In the genomic region with DNA sequence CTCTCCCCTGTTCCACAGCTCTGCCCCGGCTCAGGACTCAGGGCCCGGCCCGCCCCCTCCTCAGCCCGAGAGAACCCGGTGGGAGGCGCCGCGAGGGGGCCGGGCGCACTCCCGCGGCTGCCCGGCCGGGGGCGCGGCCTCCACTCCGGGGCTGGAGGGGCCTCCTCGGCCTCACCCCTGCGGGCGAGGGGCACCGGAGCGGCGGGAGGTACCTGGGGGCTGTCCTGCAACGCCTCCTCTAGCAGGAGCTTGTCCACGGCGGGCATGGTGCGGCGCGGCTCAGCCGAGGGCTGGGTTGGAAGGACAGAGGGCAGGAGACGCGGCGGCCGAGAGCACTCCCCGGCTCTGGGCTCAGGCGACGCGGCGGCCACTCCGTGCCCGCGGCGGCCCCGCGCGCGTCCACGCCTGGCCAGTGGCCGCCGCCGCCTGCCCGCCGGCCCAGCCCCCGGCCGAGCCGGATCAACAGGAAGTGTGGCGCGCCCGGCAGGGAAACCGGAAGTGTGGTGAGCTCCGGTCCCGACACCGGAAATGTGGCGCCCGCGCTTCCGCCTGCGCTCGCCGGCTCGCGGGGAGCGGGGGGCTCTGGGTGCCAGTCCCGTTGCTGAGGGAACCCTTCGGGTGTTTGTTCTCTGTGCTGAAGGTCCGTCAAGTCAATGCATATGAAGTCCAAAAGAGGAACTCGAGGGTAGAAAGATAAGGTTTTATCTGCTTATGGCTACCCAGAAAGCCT, we compare ENCODE assay signal across 8 cellular contexts. TPM values are rescaled to one million over a fixed set of nuclear protein-coding genes. Genes with fewer than 3 reads are reported as not detected.
A peak's percentile ranks its signal among the peaks of the same experiment; 100 is the strongest.
DNase-seq lines count a peak whose midpoint lies in the region; ATAC-seq and TF ChIP-seq lines count a peak whose summit lies in the region.

A gene with protein sequence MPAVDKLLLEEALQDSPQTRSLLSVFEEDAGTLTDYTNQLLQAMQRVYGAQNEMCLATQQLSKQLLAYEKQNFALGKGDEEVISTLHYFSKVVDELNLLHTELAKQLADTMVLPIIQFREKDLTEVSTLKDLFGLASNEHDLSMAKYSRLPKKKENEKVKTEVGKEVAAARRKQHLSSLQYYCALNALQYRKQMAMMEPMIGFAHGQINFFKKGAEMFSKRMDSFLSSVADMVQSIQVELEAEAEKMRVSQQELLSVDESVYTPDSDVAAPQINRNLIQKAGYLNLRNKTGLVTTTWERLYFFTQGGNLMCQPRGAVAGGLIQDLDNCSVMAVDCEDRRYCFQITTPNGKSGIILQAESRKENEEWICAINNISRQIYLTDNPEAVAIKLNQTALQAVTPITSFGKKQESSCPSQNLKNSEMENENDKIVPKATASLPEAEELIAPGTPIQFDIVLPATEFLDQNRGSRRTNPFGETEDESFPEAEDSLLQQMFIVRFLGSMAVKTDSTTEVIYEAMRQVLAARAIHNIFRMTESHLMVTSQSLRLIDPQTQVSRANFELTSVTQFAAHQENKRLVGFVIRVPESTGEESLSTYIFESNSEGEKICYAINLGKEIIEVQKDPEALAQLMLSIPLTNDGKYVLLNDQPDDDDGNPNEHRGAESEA (minus strand): TSS at position 428 of the 730 bp plus-strand sequence. CDS start 162 bp downstream, at position 266.

- H3K27me3 ChIP-seq in kidney epithelial cell (ENCODE audit: control insufficient read depth, insufficient read depth, low read length): no peaks in the 10 kb centered on the region

- POLR2A ChIA-PET in activated CD4-positive, alpha-beta T cell treated with anti-CD3 and anti-CD28 coated beads for 36 hours (lab: Charles Lee): interaction anchor here (1.2 kb wide), 1 partner anchor 12 kb away, joined by 3 read pairs; no protein-coding TSS in a partner anchor

- intact Hi-C loops in activated CD4-positive, alpha-beta T cell treated with anti-CD3 and anti-CD28 coated beads for 36 hours (cut with DNase I, micrococcal nuclease): loop anchor here (1.0 to 10.0 kb wide), 9 partner anchors 8 to 1539 kb away; partner anchors contain the start of genes C12orf75 (in 1 of the 2), NFYB (in 1 of the 2), POLR3B (in 1 of the 2) and RIC8B (in 1 of the 2)

- H3K4me3 ChIP-seq in AG10803 (ENCODE audit: low read length) (peak within 1 kb of the TSS; percentile 86), kidney epithelial cell (ENCODE audit: low read depth, low read length) (peak within 1 kb of the TSS; percentile 92)

- H3K4me3 Mint-ChIP-seq in activated CD4-positive, alpha-beta T cell treated with anti-CD3 and anti-CD28 coated beads for 36 hours: peak within 1 kb of the TSS; percentile 85
- peak within 1 kb of the TSS; percentile 82 for H3K4me3 Mint-ChIP-seq in chondrocyte (ENCODE audit: unreplicated experiment)

- TF ChIP-seq CTCF in AG10803 (conservative IDR thresholded peaks at IDR 0.05; ENCODE audit: low read length) (no peak), chondrocyte (IDR thresholded peaks at IDR 0.05) (peak; percentile 76), kidney epithelial cell (IDR thresholded peaks at IDR 0.05; ENCODE audit: insufficient read depth, low read length, poor library complexity, severe bottlenecking) (no peak)

- ATAC-seq in GM19043 (IDR thresholded peaks at IDR 0.05; ENCODE audit: low read depth, unreplicated experiment): peak; percentile 85
- ATAC-seq in HG03378 (IDR thresholded peaks at IDR 0.05; ENCODE audit: unreplicated experiment): peak; percentile 44
- peak; percentile 84 for ATAC-seq in activated CD4-positive, alpha-beta T cell treated with anti-CD3 and anti-CD28 coated beads for 36 hours

- H3K9me3 Mint-ChIP-seq in activated CD4-positive, alpha-beta T cell treated with anti-CD3 and anti-CD28 coated beads for 36 hours (ENCODE audit: low read depth): no peaks in the 10 kb centered on the region
- no peaks in the 10 kb centered on the region for H3K9me3 Mint-ChIP-seq in chondrocyte (ENCODE audit: low read depth)

- CTCF ChIA-PET in activated CD4-positive, alpha-beta T cell treated with anti-CD3 and anti-CD28 coated beads for 36 hours (lab: Charles Lee): interaction anchor here (0.6 to 2.5 kb wide), 5 partner anchors 9 to 744 kb away, joined by 3 to 8 read pairs (median 6); no protein-coding TSS in a partner anchor

- H3K27me3 Mint-ChIP-seq in activated CD4-positive, alpha-beta T cell treated with anti-CD3 and anti-CD28 coated beads for 36 hours: no peaks in the 10 kb centered on the region
- no peaks in the 10 kb centered on the region for H3K27me3 Mint-ChIP-seq in chondrocyte (ENCODE audit: low read depth)

- peaks cover 41% of the 10 kb centered on the region for H3K4me1 Mint-ChIP-seq in activated CD4-positive, alpha-beta T cell treated with anti-CD3 and anti-CD28 coated beads for 36 hours
- H3K4me1 Mint-ChIP-seq in chondrocyte (ENCODE audit: low read depth): peaks cover 51% of the 10 kb centered on the region

- DNase-seq in AG10803 (ENCODE audit: low read depth) (peak; percentile 90), NCI-H510A (lab: John Stamatoyannopoulos, UW) (peak; percentile 82), chondrocyte (ENCODE audit: low spot score) (peak; percentile 95), kidney epithelial cell (ENCODE audit: low read depth) (no peak)
- DNase-seq in activated CD4-positive, alpha-beta T cell treated with anti-CD3 and anti-CD28 coated beads for 36 hours: peak; percentile 87
- peak; percentile 65 to 71 for DNase-seq in stimulated activated CD4-positive, alpha-beta T cell treated with anti-CD3 and anti-CD28 coated beads, Interleukin-15, amount 100 ng/mL, for 48 hours (ENCODE audit: low read depth in 2 of 2)

- no peaks in the 10 kb centered on the region for H3K36me3 ChIP-seq in kidney epithelial cell (ENCODE audit: control insufficient read depth, insufficient read depth, low read length)

- H3K36me3 Mint-ChIP-seq in activated CD4-positive, alpha-beta T cell treated with anti-CD3 and anti-CD28 coated beads for 36 hours (ENCODE audit: low read depth): no peaks in the 10 kb centered on the region
- H3K36me3 Mint-ChIP-seq in chondrocyte (ENCODE audit: low read depth): no peaks in the 10 kb centered on the region

- peak within 1 kb of the TSS; percentile 86 for H3K27ac Mint-ChIP-seq in activated CD4-positive, alpha-beta T cell treated with anti-CD3 and anti-CD28 coated beads for 36 hours
- peak within 1 kb of the TSS; percentile 77 for H3K27ac Mint-ChIP-seq in chondrocyte (ENCODE audit: unreplicated experiment)

RNA-seq across cellular contexts. Expression of the gene that starts here (rescaled TPM):
- total RNA-seq in activated CD4-positive, alpha-beta T cell treated with anti-CD3 and anti-CD28 coated beads for 36 hours: 10 to 100 TPM; 13.9 to 17.2 TPM
- total RNA-seq in chondrocyte (46.2 to 51.7 TPM (median 47.5 TPM) in 3 replicates), kidney epithelial cell (23.8 and 28.1 TPM in 2 replicates)
